Comparison of ENCODE assay signal across 8 cellular contexts in genomic region chr6:132768051-132768517, GRCh38. TPM values are rescaled to one million over a fixed set of nuclear protein-coding genes. Genes with fewer than 3 reads are reported as not detected.
A peak's percentile ranks its signal among the peaks of the same experiment; 100 is the strongest.
DNase-seq lines count a peak whose midpoint lies in the region; ATAC-seq, FAIRE-seq and TF ChIP-seq lines count a peak whose summit lies in the region.
"Had no signal": no experiment of that assay in that cellular context is flagged by ENCODE, and none has a peak within 500 bp of the region (broad histone marks: within the 10 kb centered on the region; RNA-seq: fewer than 3 reads in every experiment).

No MANE protein-coding gene starts in this region.

- no peaks in the 10 kb centered on the region for H3K36me3 Mint-ChIP-seq in natural killer cell

- peak; percentile 89 for FAIRE-seq in GM12891 (lab: Jason Lieb, UNC)

- H3K9me3 Mint-ChIP-seq in natural killer cell, result no peaks in the 10 kb centered on the region

- H3K27me3 Mint-ChIP-seq in natural killer cell (ENCODE audit: low read depth in 2 of 2), result peaks cover 0 to 2% of the 10 kb centered on the region in 2 donors
- H3K27me3 Mint-ChIP-seq: activated naive CD8-positive, alpha-beta T cell had no signal

- H3K27ac Mint-ChIP-seq in natural killer cell, result no peak overlapping the region
- H3K27ac Mint-ChIP-seq: activated naive CD8-positive, alpha-beta T cell had no signal

- H3K4me3 Mint-ChIP-seq in natural killer cell, result no peak overlapping the region
- H3K4me3 Mint-ChIP-seq: activated naive CD8-positive, alpha-beta T cell had no signal

- H3K4me3 ChIP-seq in epithelial cell of proximal tubule (ENCODE audit: low read depth, low read length), result no peak overlapping the region

- peaks cover 14 to 17% of the 10 kb centered on the region in 2 donors for H3K4me1 Mint-ChIP-seq in natural killer cell

- ATAC-seq in GM21529 (IDR thresholded peaks at IDR 0.05; ENCODE audit: unreplicated experiment) (peak; percentile 79), HG03575 (IDR thresholded peaks at IDR 0.05; ENCODE audit: extremely low read depth, insufficient number of reproducible peaks, low FRiP score, unreplicated experiment) (peak; percentile 74), SK-N-SH treated with all-trans-retinoic acid at 6 μM for 48 hours (peak; percentile 72), natural killer cell (peak; percentile 70 to 84 (median 84))

- TF ChIP-seq CTCF in epithelial cell of proximal tubule (conservative IDR thresholded peaks at IDR 0.05; ENCODE audit: low read depth, low read length), result peak; percentile 65
- peak; percentile 48 for TF ChIP-seq CTCF in natural killer cell (IDR thresholded peaks at IDR 0.05)

- DNase-seq in GM12891 (ENCODE audit: insufficient read length, low spot score) (no peak), epithelial cell of proximal tubule (ENCODE audit: low read depth) (no peak), natural killer cell (peak; percentile 21), G401 (ENCODE audit: low spot score) (no peak)

- TF ChIP-seq POLR2A in GM12891 (IDR thresholded peaks at IDR 0.05; ENCODE audit: low read depth, low read length), result no peak

- intact Hi-C loops in natural killer cell (cut with micrococcal nuclease), result loop anchor here (1.0 kb wide), 2 partner anchors 99 to 238 kb away; no protein-coding TSS in a partner anchor

- in situ Hi-C loops in G401 (cut with HindIII; ENCODE audit: low sequenced_read_pairs), result no loop called here

TF ChIP-seq in GM12891, 5 proteins besides CTCF, POLR2A, EP300 and RAD21:
- TF ChIP-seq PAX5 (IDR thresholded peaks at IDR 0.05; ENCODE audit: insufficient read depth, low read length, severe bottlenecking), result peak; percentile 12
- TF ChIP-seq POLR2AphosphoS5 (IDR thresholded peaks at IDR 0.05; ENCODE audit: low read depth, low read length), result no peak
- TF ChIP-seq TAF1 (IDR thresholded peaks at IDR 0.05; ENCODE audit: low read depth, low read length), result no peak

TF ChIP-seq in SK-N-SH treated with all-trans-retinoic acid at 6 μM for 48 hours, 23 proteins besides CTCF, POLR2A, EP300 and RAD21:
- TF ChIP-seq ARNTL (CRISPR knock-in tag; IDR thresholded peaks at IDR 0.05; ENCODE audit: borderline replicate concordance, low read depth) (no peak), ZNF565 (CRISPR knock-in tag; conservative IDR thresholded peaks at IDR 0.05; ENCODE audit: low read depth) (no peak), TSHZ2 (CRISPR knock-in tag; IDR thresholded peaks at IDR 0.05) (no peak), OSR1 (CRISPR knock-in tag; IDR thresholded peaks at IDR 0.05) (no peak), ESRRG (CRISPR knock-in tag; IDR thresholded peaks at IDR 0.05) (no peak), TOX (CRISPR knock-in tag; IDR thresholded peaks at IDR 0.05; ENCODE audit: borderline replicate concordance) (no peak), SNAI2 (CRISPR knock-in tag; IDR thresholded peaks at IDR 0.05) (no peak), ZFP3 (CRISPR knock-in tag; IDR thresholded peaks at IDR 0.05) (no peak)
- TF ChIP-seq, protein P1, sequence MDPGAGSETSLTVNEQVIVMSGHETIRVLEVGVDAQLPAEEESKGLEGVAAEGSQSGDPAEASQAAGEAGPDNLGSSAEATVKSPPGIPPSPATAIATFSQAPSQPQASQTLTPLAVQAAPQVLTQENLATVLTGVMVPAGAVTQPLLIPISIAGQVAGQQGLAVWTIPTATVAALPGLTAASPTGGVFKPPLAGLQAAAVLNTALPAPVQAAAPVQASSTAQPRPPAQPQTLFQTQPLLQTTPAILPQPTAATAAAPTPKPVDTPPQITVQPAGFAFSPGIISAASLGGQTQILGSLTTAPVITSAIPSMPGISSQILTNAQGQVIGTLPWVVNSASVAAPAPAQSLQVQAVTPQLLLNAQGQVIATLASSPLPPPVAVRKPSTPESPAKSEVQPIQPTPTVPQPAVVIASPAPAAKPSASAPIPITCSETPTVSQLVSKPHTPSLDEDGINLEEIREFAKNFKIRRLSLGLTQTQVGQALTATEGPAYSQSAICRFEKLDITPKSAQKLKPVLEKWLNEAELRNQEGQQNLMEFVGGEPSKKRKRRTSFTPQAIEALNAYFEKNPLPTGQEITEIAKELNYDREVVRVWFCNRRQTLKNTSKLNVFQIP (CRISPR knock-in tag; IDR thresholded peaks at IDR 0.05; ENCODE audit: borderline replicate concordance, low read depth), result no peak

RNA-seq across cellular contexts. Expression of gene VNN2, which starts 10.4 kb away (rescaled TPM):
- polyA plus RNA-seq in GM12891 (2012; ENCODE audit: low read depth, missing spikeins), result 16.5 TPM
- 0.29 and 1.7 TPM in 2 replicates for total RNA-seq in epithelial cell of proximal tubule
- total RNA-seq in natural killer cell, result 10 to 100 TPM; 20.3 to 31.9 (median 25.4) TPM
- total RNA-seq in G401 (2014; rRNA removed; shearing (Covaris generic)), result not detected in 2 replicates

RNA-seq across cellular contexts. Expression of gene SLC18B1, which starts 30.4 kb away (rescaled TPM):
- 3.7 TPM for polyA plus RNA-seq in GM12891 (2012; ENCODE audit: low read depth, missing spikeins)
- 3.4 and 5.4 TPM in 2 replicates for total RNA-seq in epithelial cell of proximal tubule
- total RNA-seq in natural killer cell, result 1 to 10 TPM; 2.5 to 3.6 (median 3.0) TPM
- 10.8 and 15.5 TPM in 2 replicates for total RNA-seq in G401 (2014; rRNA removed; shearing (Covaris generic))

RNA-seq across cellular contexts. Expression of gene RPS12, which starts 46.3 kb away (rescaled TPM):
- polyA plus RNA-seq in GM12891 (2012; ENCODE audit: low read depth, missing spikeins), result 5,998 TPM
- total RNA-seq in epithelial cell of proximal tubule (2,462 and 2,776 TPM in 2 replicates), natural killer cell (100 to 1,000 TPM; 585 to 801 (median 769) TPM)
- total RNA-seq in G401 (2014; rRNA removed; shearing (Covaris generic)), result 1,276 and 1,316 TPM in 2 replicates

RNA-seq across cellular contexts. Expression of gene VNN1, which starts 54.2 kb away (rescaled TPM):
- polyA plus RNA-seq in GM12891 (2012; ENCODE audit: low read depth, missing spikeins), result 0.03 TPM
- total RNA-seq in epithelial cell of proximal tubule, result under 0.01 and 0.14 TPM in 2 replicates
- 1 to 10 TPM in 2 of 3 donors, not detected in 1; 1.1 to 1.6 TPM for total RNA-seq in natural killer cell
- total RNA-seq in G401 (2014; rRNA removed; shearing (Covaris generic)), result not detected in 2 replicates
